In the genomic region with DNA sequence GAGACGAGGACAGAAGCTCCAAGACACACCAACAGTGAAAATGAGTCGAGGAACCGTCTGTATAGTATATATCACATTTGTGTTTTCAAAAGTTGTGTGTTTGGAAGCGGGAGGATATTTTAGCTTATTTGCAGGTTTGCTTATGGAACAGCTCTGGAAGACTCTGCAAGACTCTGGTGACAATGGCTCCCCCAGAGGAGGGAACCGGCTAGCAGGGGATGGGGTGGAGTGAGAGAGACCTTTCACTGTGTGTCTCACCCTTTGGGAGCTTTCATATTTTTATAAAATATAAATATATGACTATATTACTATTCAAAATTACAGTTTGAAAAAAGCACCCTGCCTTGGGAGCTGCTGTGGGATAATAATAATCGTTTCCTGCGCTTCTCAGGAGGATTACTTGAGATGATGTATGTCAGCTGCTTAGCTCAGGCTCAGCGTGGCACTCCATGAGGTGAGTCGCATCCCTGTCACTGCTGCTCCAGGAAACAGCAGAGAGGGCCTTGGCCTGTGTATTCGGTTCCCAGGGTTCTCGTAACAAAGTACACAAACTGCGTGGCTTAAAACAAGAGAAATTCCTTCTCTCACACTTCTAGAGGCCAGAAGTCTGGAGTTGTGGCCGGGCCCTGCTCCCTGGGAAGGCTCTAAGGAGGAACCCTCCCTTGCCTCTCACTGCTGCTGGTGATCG, we compare ENCODE assay signal across 13 cellular contexts.
A peak's percentile ranks its signal among the peaks of the same experiment; 100 is the strongest.
DNase-seq lines count a peak whose midpoint lies in the region; ATAC-seq and TF ChIP-seq lines count a peak whose summit lies in the region.
"Had no signal": no experiment of that assay in that cellular context is flagged by ENCODE, and none has a peak within 500 bp of the region (broad histone marks: within the 10 kb centered on the region; RNA-seq: fewer than 3 reads in every experiment).

No MANE protein-coding gene starts in this region.

- TF ChIP-seq CTCF in fibroblast of the aortic adventitia (IDR thresholded peaks at IDR 0.05; ENCODE audit: insufficient read depth, low read length) = peak; percentile 33

- 74 to 83% methylated on average over 14 of the region's 14 CpGs for WGBS in GM23248 (ENCODE audit: low coverage in 1 of 2, low lambda C conversion rate in 2 of 2, missing lambda C conversion rate in 2 of 2), 2 experiments

- H3K9ac ChIP-seq in GM23248 = peak overlapping the region; percentile 32
- no peak overlapping the region for H3K9ac ChIP-seq in SK-N-MC (ENCODE audit: insufficient read length)

- no peaks in the 10 kb centered on the region for H3K9me2 ChIP-seq in GM23248 (ENCODE audit: insufficient read depth)

- H3K9me3 Mint-ChIP-seq in activated T-helper 2 cell treated with anti-CD3 and anti-CD28 coated beads, Interferon-gamma antibody, Interleukin-2, Interleukin-4, amounts not matched to agents 10 μg/mL and 5 μg/mL and 100 μg/mL, durations not matched to agents 14 hours and 24 hours and 36 hours = no peaks in the 10 kb centered on the region
- H3K9me3 Mint-ChIP-seq in naive thymus-derived CD8-positive, alpha-beta T cell = no peaks in the 10 kb centered on the region
- H3K9me3 Mint-ChIP-seq: activated CD8-positive, alpha-beta T cell treated with anti-CD3 and anti-CD28 coated beads for 36 hours; T-cell had no signal

- intact Hi-C loops in activated T-helper 2 cell treated with anti-CD3 and anti-CD28 coated beads, Interferon-gamma antibody, Interleukin-2, Interleukin-4, amounts not matched to agents 10 μg/mL and 5 μg/mL and 100 μg/mL, durations not matched to agents 14 hours and 24 hours and 36 hours (cut with micrococcal nuclease) = no loop called here

- no peak for ATAC-seq in HG03097 (IDR thresholded peaks at IDR 0.05; ENCODE audit: low FRiP score, unreplicated experiment)
- ATAC-seq in naive thymus-derived CD8-positive, alpha-beta T cell = no peak
- ATAC-seq: activated CD8-positive, alpha-beta T cell treated with anti-CD3 and anti-CD28 coated beads for 36 hours; T-cell had no signal

- in situ Hi-C loops in GM23248 (cut with MboI) = no loop called here

- H2AFZ ChIP-seq in ACC112 (ENCODE audit: low read length, unreplicated experiment) = no peak overlapping the region
- H2AFZ ChIP-seq in GM23248 = no peak overlapping the region

- H3K4me3 ChIP-seq in ACC112 (ENCODE audit: low read depth, low read length) = no peak overlapping the region; the same call in 1 of the 2 replicates
- H3K4me3 ChIP-seq in GM23248 = no peak overlapping the region
- no peak overlapping the region for H3K4me3 ChIP-seq in SK-N-MC
- H3K4me3 ChIP-seq in fibroblast of the aortic adventitia (ENCODE audit: low read depth, low read length) = no peak overlapping the region

- H3K36me3 Mint-ChIP-seq in activated T-helper 2 cell treated with anti-CD3 and anti-CD28 coated beads, Interferon-gamma antibody, Interleukin-2, Interleukin-4, amounts not matched to agents 10 μg/mL and 5 μg/mL and 100 μg/mL, durations not matched to agents 14 hours and 24 hours and 36 hours (ENCODE audit: low read depth) = no peaks in the 10 kb centered on the region
- no peaks in the 10 kb centered on the region for H3K36me3 Mint-ChIP-seq in naive thymus-derived CD8-positive, alpha-beta T cell
- H3K36me3 Mint-ChIP-seq: T-cell had no signal

- H3F3A ChIP-seq in GM23248 (ENCODE audit: insufficient read depth) = peaks cover 23% of the 10 kb centered on the region

- H3K4me3 Mint-ChIP-seq in activated T-helper 2 cell treated with anti-CD3 and anti-CD28 coated beads, Interferon-gamma antibody, Interleukin-2, Interleukin-4, amounts not matched to agents 10 μg/mL and 5 μg/mL and 100 μg/mL, durations not matched to agents 14 hours and 24 hours and 36 hours (ENCODE audit: low read depth) = no peak overlapping the region
- no peak overlapping the region for H3K4me3 Mint-ChIP-seq in naive thymus-derived CD8-positive, alpha-beta T cell
- H3K4me3 Mint-ChIP-seq: activated CD8-positive, alpha-beta T cell treated with anti-CD3 and anti-CD28 coated beads for 36 hours; T-cell had no signal

- H3K9me3 ChIP-seq in GM23248 (ENCODE audit: low read depth) = no peaks in the 10 kb centered on the region
- H3K9me3 ChIP-seq in SK-N-MC (ENCODE audit: low read depth, low read length) = no peaks in the 10 kb centered on the region

- no peaks in the 10 kb centered on the region for H3K4me1 Mint-ChIP-seq in activated T-helper 2 cell treated with anti-CD3 and anti-CD28 coated beads, Interferon-gamma antibody, Interleukin-2, Interleukin-4, amounts not matched to agents 10 μg/mL and 5 μg/mL and 100 μg/mL, durations not matched to agents 14 hours and 24 hours and 36 hours (ENCODE audit: low read depth)
- peaks cover 0 to 11% (median 0%) of the 10 kb centered on the region in 4 donors for H3K4me1 Mint-ChIP-seq in naive thymus-derived CD8-positive, alpha-beta T cell
- H3K4me1 Mint-ChIP-seq: T-cell had no signal

- peak; percentile 75 for DNase-seq in GM23248
- DNase-seq in SK-N-MC (ENCODE audit: low read depth, low spot score) = no peak
- DNase-seq in fibroblast of the aortic adventitia (ENCODE audit: low read depth) = peak; percentile 85
- DNase-seq in activated T-helper 2 cell treated with anti-CD3 and anti-CD28 coated beads, Interferon-gamma antibody, Interleukin-2, Interleukin-4, amounts not matched to agents 10 μg/mL and 5 μg/mL and 100 μg/mL, durations not matched to agents 14 hours and 24 hours and 36 hours (ENCODE audit: low spot score) = no peak
- no peak for DNase-seq in ecto neural progenitor cell (ENCODE audit: low spot score)
- DNase-seq in naive thymus-derived CD8-positive, alpha-beta T cell = no peak
- DNase-seq: activated CD8-positive, alpha-beta T cell treated with anti-CD3 and anti-CD28 coated beads for 36 hours; activated gamma-delta T cell treated with Interleukin-2 at 50 U/mL for 16 hours; C1 segment of cervical spinal cord; NCI-H2081; T-cell had no signal

- no peaks in the 10 kb centered on the region for H4K20me1 ChIP-seq in GM23248 (ENCODE audit: insufficient read depth)

- H3K4me1 ChIP-seq in ACC112 (ENCODE audit: control insufficient read depth, insufficient read depth, low read length, unreplicated experiment) (peaks cover 40% of the 10 kb centered on the region), GM23248 (ENCODE audit: insufficient read depth) (peaks cover 24% of the 10 kb centered on the region)

- H3K36me3 ChIP-seq in ACC112 (ENCODE audit: insufficient read depth, low read length) (no peaks in the 10 kb centered on the region), GM23248 (ENCODE audit: low read depth) (no peaks in the 10 kb centered on the region), SK-N-MC (ENCODE audit: insufficient read depth, low read length) (no peaks in the 10 kb centered on the region)

- H3K79me2 ChIP-seq in ACC112 (ENCODE audit: control insufficient read depth, insufficient read depth, low read length, unreplicated experiment) (no peaks in the 10 kb centered on the region), GM23248 (ENCODE audit: insufficient read depth) (no peaks in the 10 kb centered on the region)

- no peak overlapping the region for H3K4me2 ChIP-seq in GM23248 (ENCODE audit: unreplicated experiment)

- H3K27me3 ChIP-seq in ACC112 (ENCODE audit: insufficient read depth, low read length) (peaks cover 4% of the 10 kb centered on the region; the same call in 1 of the 2 replicates), GM23248 (replicated peaks; ENCODE audit: insufficient read depth) (peaks cover 11% of the 10 kb centered on the region; the same call in 1 of the 2 replicates)

- peaks cover 7% of the 10 kb centered on the region for H3K27me3 Mint-ChIP-seq in activated T-helper 2 cell treated with anti-CD3 and anti-CD28 coated beads, Interferon-gamma antibody, Interleukin-2, Interleukin-4, amounts not matched to agents 10 μg/mL and 5 μg/mL and 100 μg/mL, durations not matched to agents 14 hours and 24 hours and 36 hours (ENCODE audit: low read depth)
- H3K27me3 Mint-ChIP-seq in naive thymus-derived CD8-positive, alpha-beta T cell = peaks cover 3 to 22% (median 16%) of the 10 kb centered on the region in 5 donors

- H3K27ac Mint-ChIP-seq in activated T-helper 2 cell treated with anti-CD3 and anti-CD28 coated beads, Interferon-gamma antibody, Interleukin-2, Interleukin-4, amounts not matched to agents 10 μg/mL and 5 μg/mL and 100 μg/mL, durations not matched to agents 14 hours and 24 hours and 36 hours = no peak overlapping the region
- H3K27ac Mint-ChIP-seq in naive thymus-derived CD8-positive, alpha-beta T cell = peak overlapping the region in 1 of 10 donors; percentile 1
- H3K27ac Mint-ChIP-seq: activated CD8-positive, alpha-beta T cell treated with anti-CD3 and anti-CD28 coated beads for 36 hours; T-cell had no signal

- H3K27ac ChIP-seq in ACC112 (ENCODE audit: low read depth, low read length) (peak overlapping the region; percentile 99), GM23248 (peak overlapping the region; percentile 78), SK-N-MC (peak overlapping the region; percentile 26; the same call in 1 of the 2 replicates)

- POLR2A ChIA-PET in naive thymus-derived CD8-positive, alpha-beta T cell (lab: Charles Lee) = no interaction called here

Comparison
In these comparisons a context has a peak if more than half of its experiments do, and no peak if none do; other contexts are left out.
1. H3K27ac ChIP-seq: peak in every context shown above with its lines; median percentile 99 in ACC112; 78 in GM23248; 26 in SK-N-MC.
2. DNase-seq: peak in GM23248 (single experiment) and fibroblast of the aortic adventitia (single experiment); none in SK-N-MC (single experiment), activated T-helper 2 cell treated with anti-CD3 and anti-CD28 coated beads, Interferon-gamma antibody, Interleukin-2, Interleukin-4, amounts not matched to agents 10 μg/mL and 5 μg/mL and 100 μg/mL, durations not matched to agents 14 hours and 24 hours and 36 hours (single experiment), ecto neural progenitor cell (single experiment) and naive thymus-derived CD8-positive, alpha-beta T cell (0 of 10).